In genomic region chr14:103227076-103227475, GRCh38 we compare ENCODE assay signal across 31 cellular contexts.
"Had no signal": no experiment of that assay in that cellular context is flagged by ENCODE, and none has a peak within 500 bp of the region (broad histone marks: within the 10 kb centered on the region; RNA-seq: fewer than 3 reads in every experiment).

No MANE protein-coding gene starts in this region.

- ATAC-seq: activated CD4-positive, alpha-beta T cell treated with anti-CD3 and anti-CD28 coated beads for 36 hours; activated CD8-positive, alpha-beta memory T cell treated with anti-CD3 and anti-CD28 coated beads, Interleukin-2, amount 10 ng/mL, durations not matched to agents 7 days and 5 days; activated CD8-positive, alpha-beta T cell treated with anti-CD3 and anti-CD28 coated beads, Interleukin-2, amount 10 ng/mL, durations not matched to agents 7 days and 5 days; activated naive CD4-positive, alpha-beta T cell treated with anti-CD3 and anti-CD28 coated beads, Interleukin-2, amount 50 U/mL, for 72 hours; activated T-cell treated with anti-CD3 and anti-CD28 coated beads, Interleukin-2, amount 50 U/mL, for 72 hours; foreskin keratinocyte; gastrocnemius medialis; heart left ventricle had no signal

- H3K27ac ChIP-seq: ascending aorta, coronary artery, dorsolateral prefrontal cortex, esophagus muscularis mucosa, foreskin keratinocyte, gastrocnemius medialis, heart left ventricle had no signal

- H3K4me3 ChIP-seq: ascending aorta, coronary artery, dorsolateral prefrontal cortex, esophagus muscularis mucosa, gastrocnemius medialis, heart left ventricle had no signal

- H3K36me3 Mint-ChIP-seq: activated CD4-positive, alpha-beta memory T cell treated with anti-CD3 and anti-CD28 coated beads for 36 hours; activated CD8-positive, alpha-beta memory T cell treated with anti-CD3 and anti-CD28 coated beads, Interleukin-2, amount 10 ng/mL, durations not matched to agents 7 days and 5 days; activated naive CD4-positive, alpha-beta T cell treated with anti-CD3 and anti-CD28 coated beads, Interleukin-2, amount 10 ng/mL, durations not matched to agents 7 days and 5 days; activated naive CD4-positive, alpha-beta T cell treated with anti-CD3 and anti-CD28 coated beads, Interleukin-2, amount 50 U/mL, for 72 hours; activated naive CD8-positive, alpha-beta T cell treated with anti-CD3 and anti-CD28 coated beads, Interleukin-2, amount 10 ng/mL, durations not matched to agents 7 days and 5 days; brain had no signal

- H3K27ac Mint-ChIP-seq: activated CD4-positive, alpha-beta memory T cell treated with anti-CD3 and anti-CD28 coated beads for 36 hours; activated CD4-positive, alpha-beta T cell treated with anti-CD3 and anti-CD28 coated beads for 36 hours; activated CD4-positive, alpha-beta T cell treated with anti-CD3 and anti-CD28 coated beads, Interleukin-2, amount 10 ng/mL, durations not matched to agents 24 days and 14 days; activated CD8-positive, alpha-beta memory T cell treated with anti-CD3 and anti-CD28 coated beads, Interleukin-2, amount 10 ng/mL, durations not matched to agents 7 days and 5 days; activated CD8-positive, alpha-beta T cell treated with anti-CD3 and anti-CD28 coated beads, Interleukin-2, amount 10 ng/mL, durations not matched to agents 7 days and 5 days; activated naive CD4-positive, alpha-beta T cell treated with anti-CD3 and anti-CD28 coated beads, Interleukin-2, amount 10 ng/mL, durations not matched to agents 7 days and 5 days; activated naive CD8-positive, alpha-beta T cell treated with anti-CD3 and anti-CD28 coated beads, Interleukin-2, amount 10 ng/mL, durations not matched to agents 7 days and 5 days; activated T-cell treated with anti-CD3 and anti-CD28 coated beads, Interleukin-2, amount 50 U/mL, for 24 hours; activated T-cell treated with anti-CD3 and anti-CD28 coated beads, Interleukin-2, amount 50 U/mL, for 72 hours; brain; dendritic cell treated with granulocyte-macrophage colony-stimulating factor and Interleukin-4, amounts not matched to agents 40 ng/mL and 50 ng/mL, for 4 days had no signal

- H3K36me3 ChIP-seq: ascending aorta, esophagus muscularis mucosa, gastrocnemius medialis, heart left ventricle had no signal

- DNase-seq: activated CD4-positive, alpha-beta memory T cell treated with anti-CD3 and anti-CD28 coated beads for 36 hours; activated CD4-positive, alpha-beta T cell treated with anti-CD3 and anti-CD28 coated beads for 36 hours; activated CD4-positive, alpha-beta T cell treated with anti-CD3 and anti-CD28 coated beads, Interleukin-2, amount 10 ng/mL, durations not matched to agents 24 days and 14 days; activated CD4-positive, CD25-positive, alpha-beta regulatory T cell; activated CD4-positive, CD25-positive, alpha-beta regulatory T cell treated with anti-CD3 and anti-CD28 coated beads, Interleukin-2, amount 50 U/mL, for 72 hours; activated CD8-positive, alpha-beta memory T cell treated with anti-CD3 and anti-CD28 coated beads, Interleukin-2, amount 10 ng/mL, durations not matched to agents 7 days and 5 days; activated CD8-positive, alpha-beta memory T cell treated with anti-CD3 and anti-CD28 coated beads, Interleukin-2, amount 50 U/mL, for 4 hours; activated CD8-positive, alpha-beta T cell treated with anti-CD3 and anti-CD28 coated beads, Interleukin-2, amount 10 ng/mL, durations not matched to agents 7 days and 5 days; activated gamma-delta T cell; activated naive CD4-positive, alpha-beta T cell; activated naive CD4-positive, alpha-beta T cell treated with anti-CD3 and anti-CD28 coated beads, Interleukin-2, amount 10 ng/mL, durations not matched to agents 7 days and 5 days; activated naive CD8-positive, alpha-beta T cell treated with anti-CD3 and anti-CD28 coated beads, Interleukin-2, amount 10 ng/mL, durations not matched to agents 7 days and 5 days; activated T-cell treated with anti-CD3 and anti-CD28 coated beads for 4 hours; activated T-cell treated with anti-CD3 and anti-CD28 coated beads, Interleukin-2, amount 50 U/mL, for 24 hours; activated T-cell treated with anti-CD3 and anti-CD28 coated beads, Interleukin-2, amount 50 U/mL, for 72 hours; dorsolateral prefrontal cortex; effector memory CD4-positive, alpha-beta T cell; endodermal cell; erythroblast; foreskin keratinocyte; gastrocnemius medialis; glutamatergic neuron; T-helper 2 cell had no signal

- H3K4me1 Mint-ChIP-seq: activated CD4-positive, alpha-beta T cell treated with anti-CD3 and anti-CD28 coated beads for 36 hours; activated CD4-positive, alpha-beta T cell treated with anti-CD3 and anti-CD28 coated beads, Interleukin-2, amount 10 ng/mL, durations not matched to agents 24 days and 14 days; activated CD8-positive, alpha-beta memory T cell treated with anti-CD3 and anti-CD28 coated beads, Interleukin-2, amount 10 ng/mL, durations not matched to agents 7 days and 5 days; activated naive CD4-positive, alpha-beta T cell treated with anti-CD3 and anti-CD28 coated beads, Interleukin-2, amount 10 ng/mL, durations not matched to agents 7 days and 5 days; activated naive CD8-positive, alpha-beta T cell treated with anti-CD3 and anti-CD28 coated beads, Interleukin-2, amount 10 ng/mL, durations not matched to agents 7 days and 5 days; brain; central memory CD8-positive, alpha-beta T cell had no signal

- H3K4me3 Mint-ChIP-seq: activated CD4-positive, alpha-beta memory T cell treated with anti-CD3 and anti-CD28 coated beads for 36 hours; activated CD4-positive, alpha-beta T cell treated with anti-CD3 and anti-CD28 coated beads for 36 hours; activated CD4-positive, alpha-beta T cell treated with anti-CD3 and anti-CD28 coated beads, Interleukin-2, amount 10 ng/mL, durations not matched to agents 24 days and 14 days; activated CD8-positive, alpha-beta memory T cell treated with anti-CD3 and anti-CD28 coated beads, Interleukin-2, amount 10 ng/mL, durations not matched to agents 7 days and 5 days; activated CD8-positive, alpha-beta T cell treated with anti-CD3 and anti-CD28 coated beads, Interleukin-2, amount 10 ng/mL, durations not matched to agents 7 days and 5 days; activated naive CD4-positive, alpha-beta T cell treated with anti-CD3 and anti-CD28 coated beads, Interleukin-2, amount 10 ng/mL, durations not matched to agents 7 days and 5 days; activated naive CD8-positive, alpha-beta T cell treated with anti-CD3 and anti-CD28 coated beads, Interleukin-2, amount 10 ng/mL, durations not matched to agents 7 days and 5 days; activated T-cell treated with anti-CD3 and anti-CD28 coated beads, Interleukin-2, amount 50 U/mL, for 24 hours; activated T-cell treated with anti-CD3 and anti-CD28 coated beads, Interleukin-2, amount 50 U/mL, for 72 hours; brain; central memory CD8-positive, alpha-beta T cell; dendritic cell treated with granulocyte-macrophage colony-stimulating factor and Interleukin-4, amounts not matched to agents 40 ng/mL and 50 ng/mL, for 4 days; endodermal cell had no signal

- H3K27me3 ChIP-seq: ascending aorta had no signal

- H3K9me3 ChIP-seq: ascending aorta, esophagus muscularis mucosa, gastrocnemius medialis, heart left ventricle had no signal

- H3K4me1 ChIP-seq: ascending aorta, esophagus muscularis mucosa, foreskin keratinocyte, gastrocnemius medialis, heart left ventricle had no signal

- H3K9me3 Mint-ChIP-seq: activated CD4-positive, alpha-beta memory T cell treated with anti-CD3 and anti-CD28 coated beads for 36 hours; activated CD4-positive, alpha-beta T cell treated with anti-CD3 and anti-CD28 coated beads, Interleukin-2, amount 10 ng/mL, durations not matched to agents 24 days and 14 days; activated naive CD4-positive, alpha-beta T cell treated with anti-CD3 and anti-CD28 coated beads, Interleukin-2, amount 10 ng/mL, durations not matched to agents 7 days and 5 days; activated naive CD4-positive, alpha-beta T cell treated with anti-CD3 and anti-CD28 coated beads, Interleukin-2, amount 50 U/mL, for 72 hours; activated naive CD8-positive, alpha-beta T cell treated with anti-CD3 and anti-CD28 coated beads, Interleukin-2, amount 10 ng/mL, durations not matched to agents 7 days and 5 days; activated T-cell treated with anti-CD3 and anti-CD28 coated beads, Interleukin-2, amount 50 U/mL, for 24 hours; activated T-cell treated with anti-CD3 and anti-CD28 coated beads, Interleukin-2, amount 50 U/mL, for 72 hours; brain; central memory CD8-positive, alpha-beta T cell; dendritic cell treated with granulocyte-macrophage colony-stimulating factor and Interleukin-4, amounts not matched to agents 40 ng/mL and 50 ng/mL, for 4 days; endodermal cell had no signal
